1 cellular context compared by ENCODE assay signal in the genomic region with DNA sequence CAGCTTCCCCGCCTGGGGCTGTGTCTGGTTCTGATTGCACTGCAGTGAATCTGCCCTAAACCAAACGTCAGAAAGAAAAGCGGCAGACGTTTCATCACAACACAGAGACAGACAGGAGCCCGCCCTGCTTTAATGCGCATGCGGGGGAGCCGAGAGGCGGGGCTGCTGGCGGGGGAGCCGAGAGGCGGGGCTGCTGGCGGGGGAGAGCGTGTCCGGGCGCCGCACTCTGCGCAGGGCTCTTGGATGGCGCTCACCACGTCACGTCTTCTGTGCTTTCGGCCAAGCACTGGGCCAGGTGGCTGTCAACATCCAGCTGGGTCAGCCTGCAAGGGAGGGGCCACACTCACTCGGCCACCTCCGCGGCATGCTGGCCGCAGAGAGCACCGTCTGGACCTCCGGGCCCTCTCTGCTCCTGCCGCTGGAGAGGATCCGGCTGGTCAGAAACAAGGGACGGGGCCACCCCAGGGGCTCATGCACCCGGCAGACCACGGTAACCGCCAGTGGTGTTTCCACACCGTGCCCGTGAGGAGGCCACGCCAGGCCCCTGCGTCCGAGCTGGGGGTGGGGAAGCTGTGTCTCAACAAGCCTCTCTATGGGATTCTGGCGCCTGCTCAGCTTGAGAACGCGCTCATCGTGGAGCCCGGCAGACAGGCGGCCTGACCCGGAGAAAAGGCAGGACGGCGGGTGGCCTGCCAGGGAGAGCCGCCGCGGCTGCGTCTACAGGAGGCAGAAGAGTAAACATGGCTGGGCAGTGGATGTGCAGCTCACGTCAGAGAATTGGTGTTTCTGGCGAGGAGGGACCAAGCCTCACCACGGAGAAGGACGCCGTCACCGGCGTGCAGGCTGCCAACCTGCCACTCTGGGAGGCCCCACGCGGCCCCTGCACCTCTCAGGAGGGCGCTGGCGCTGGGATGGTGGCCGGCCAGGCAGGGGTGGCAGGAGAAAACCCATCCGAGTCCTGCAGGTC.
TF ChIP-seq lines count a peak whose summit lies in the region.

No MANE protein-coding gene starts in this region.

TF ChIP-seq in K562, 482 proteins besides CTCF, POLR2A, EP300 and RAD21 (continued from another document and continues in another):
- TF ChIP-seq, protein P1, sequence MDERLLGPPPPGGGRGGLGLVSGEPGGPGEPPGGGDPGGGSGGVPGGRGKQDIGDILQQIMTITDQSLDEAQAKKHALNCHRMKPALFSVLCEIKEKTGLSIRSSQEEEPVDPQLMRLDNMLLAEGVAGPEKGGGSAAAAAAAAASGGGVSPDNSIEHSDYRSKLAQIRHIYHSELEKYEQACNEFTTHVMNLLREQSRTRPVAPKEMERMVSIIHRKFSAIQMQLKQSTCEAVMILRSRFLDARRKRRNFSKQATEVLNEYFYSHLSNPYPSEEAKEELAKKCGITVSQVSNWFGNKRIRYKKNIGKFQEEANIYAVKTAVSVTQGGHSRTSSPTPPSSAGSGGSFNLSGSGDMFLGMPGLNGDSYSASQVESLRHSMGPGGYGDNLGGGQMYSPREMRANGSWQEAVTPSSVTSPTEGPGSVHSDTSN (CRISPR knock-in tag; IDR thresholded peaks at IDR 0.05; ENCODE audit: low read depth), result no peak
- TF ChIP-seq, protein P1 (tag; conservative IDR thresholded peaks at IDR 0.05; ENCODE audit: low read depth), result peak; percentile 74
- TF ChIP-seq ZKSCAN8 (CRISPR knock-in tag; IDR thresholded peaks at IDR 0.05) (no peak), BACH1 (tag; IDR thresholded peaks at IDR 0.05) (no peak), KAT7 (CRISPR knock-in tag; IDR thresholded peaks at IDR 0.05; ENCODE audit: borderline replicate concordance) (no peak; the same call in 1 of the 2 replicates), CEBPG (CRISPR knock-in tag; IDR thresholded peaks at IDR 0.05) (peak; percentile 62), CEBPG (tag; conservative IDR thresholded peaks at IDR 0.05 in 1 of 2, IDR thresholded peaks at IDR 0.05 in 1 of 2) (peak in 1 of 2 experiments; percentile 84; a peak in 3 of 4 replicates), RCOR1 (IDR thresholded peaks at IDR 0.05; ENCODE audit: borderline replicate concordance in 1 of 2, low read depth in 2 of 2, low read length in 2 of 2) (peak; percentile 11 to 46; a peak in 3 of 4 replicates), SMAD3 (CRISPR knock-in tag; conservative IDR thresholded peaks at IDR 0.05) (no peak), L3MBTL2 (IDR thresholded peaks at IDR 0.05) (peak; percentile 87), CTBP1 (IDR thresholded peaks at IDR 0.05; ENCODE audit: borderline replicate concordance) (peak; percentile 86), MYC (IDR thresholded peaks at IDR 0.05; ENCODE audit: low read depth, low read length) (peak; percentile 79; the same call in 1 of the 2 replicates), MYC (CRISPR knock-in tag; IDR thresholded peaks at IDR 0.05; ENCODE audit: borderline replicate concordance, low read depth) (0 out of 2 replicates have a peak, but pooled peaks have one; percentile 31), ZNF347 (CRISPR knock-in tag; IDR thresholded peaks at IDR 0.05; ENCODE audit: low read depth) (no peak), POLR2AphosphoS2 (IDR thresholded peaks at IDR 0.05; ENCODE audit: low read length) (peak; percentile 89), SUPT5H (IDR thresholded peaks at IDR 0.05) (peak; percentile 58), NCOR1 (IDR thresholded peaks at IDR 0.05) (0 out of 2 replicates have a peak, but pooled peaks have one; percentile 17), TARDBP (IDR thresholded peaks at IDR 0.05) (peak; percentile 25; the same call in 1 of the 2 replicates), HMGN3 (IDR thresholded peaks at IDR 0.05; ENCODE audit: borderline replicate concordance, extremely low read depth, insufficient read length, low read depth, low read length) (peak; percentile 70), CBX3 (IDR thresholded peaks at IDR 0.05; ENCODE audit: borderline replicate concordance in 1 of 2, low read length in 2 of 2) (peak in 1 of 2 experiments; percentile 45; a peak in 1 of 3 replicates), HNRNPL (IDR thresholded peaks at IDR 0.05; ENCODE audit: low read depth, low read length) (0 out of 2 replicates have a peak, but pooled peaks have one; percentile 35), MED1 (CRISPR knock-in tag; IDR thresholded peaks at IDR 0.05; ENCODE audit: borderline replicate concordance) (no peak), RBM25 (IDR thresholded peaks at IDR 0.05; ENCODE audit: low read depth, low read length, severe bottlenecking) (no peak), NFYB (IDR thresholded peaks at IDR 0.05; ENCODE audit: extremely low read depth, insufficient read length) (peak; percentile 20), CBX1 (IDR thresholded peaks at IDR 0.05; ENCODE audit: low read depth) (0 out of 2 replicates have a peak, but pooled peaks have one; percentile 12), DPF2 (IDR thresholded peaks at IDR 0.05) (0 out of 2 replicates have a peak, but pooled peaks have one; percentile 55)
- TF ChIP-seq, protein P2, sequence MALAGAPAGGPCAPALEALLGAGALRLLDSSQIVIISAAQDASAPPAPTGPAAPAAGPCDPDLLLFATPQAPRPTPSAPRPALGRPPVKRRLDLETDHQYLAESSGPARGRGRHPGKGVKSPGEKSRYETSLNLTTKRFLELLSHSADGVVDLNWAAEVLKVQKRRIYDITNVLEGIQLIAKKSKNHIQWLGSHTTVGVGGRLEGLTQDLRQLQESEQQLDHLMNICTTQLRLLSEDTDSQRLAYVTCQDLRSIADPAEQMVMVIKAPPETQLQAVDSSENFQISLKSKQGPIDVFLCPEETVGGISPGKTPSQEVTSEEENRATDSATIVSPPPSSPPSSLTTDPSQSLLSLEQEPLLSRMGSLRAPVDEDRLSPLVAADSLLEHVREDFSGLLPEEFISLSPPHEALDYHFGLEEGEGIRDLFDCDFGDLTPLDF (CRISPR knock-in tag; IDR thresholded peaks at IDR 0.05), result peak; percentile 78
- TF ChIP-seq, protein P3, sequence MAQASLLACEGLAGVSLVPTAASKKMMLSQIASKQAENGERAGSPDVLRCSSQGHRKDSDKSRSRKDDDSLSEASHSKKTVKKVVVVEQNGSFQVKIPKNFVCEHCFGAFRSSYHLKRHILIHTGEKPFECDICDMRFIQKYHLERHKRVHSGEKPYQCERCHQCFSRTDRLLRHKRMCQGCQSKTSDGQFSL (CRISPR knock-in tag; IDR thresholded peaks at IDR 0.05), result 0 out of 2 replicates have a peak, but pooled peaks have one; percentile 4
- TF ChIP-seq, protein P3 (tag; IDR thresholded peaks at IDR 0.05), result no peak
- TF ChIP-seq, protein P4, sequence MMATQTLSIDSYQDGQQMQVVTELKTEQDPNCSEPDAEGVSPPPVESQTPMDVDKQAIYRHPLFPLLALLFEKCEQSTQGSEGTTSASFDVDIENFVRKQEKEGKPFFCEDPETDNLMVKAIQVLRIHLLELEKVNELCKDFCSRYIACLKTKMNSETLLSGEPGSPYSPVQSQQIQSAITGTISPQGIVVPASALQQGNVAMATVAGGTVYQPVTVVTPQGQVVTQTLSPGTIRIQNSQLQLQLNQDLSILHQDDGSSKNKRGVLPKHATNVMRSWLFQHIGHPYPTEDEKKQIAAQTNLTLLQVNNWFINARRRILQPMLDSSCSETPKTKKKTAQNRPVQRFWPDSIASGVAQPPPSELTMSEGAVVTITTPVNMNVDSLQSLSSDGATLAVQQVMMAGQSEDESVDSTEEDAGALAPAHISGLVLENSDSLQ (IDR thresholded peaks at IDR 0.05), result peak; percentile 96
- TF ChIP-seq, protein P5, sequence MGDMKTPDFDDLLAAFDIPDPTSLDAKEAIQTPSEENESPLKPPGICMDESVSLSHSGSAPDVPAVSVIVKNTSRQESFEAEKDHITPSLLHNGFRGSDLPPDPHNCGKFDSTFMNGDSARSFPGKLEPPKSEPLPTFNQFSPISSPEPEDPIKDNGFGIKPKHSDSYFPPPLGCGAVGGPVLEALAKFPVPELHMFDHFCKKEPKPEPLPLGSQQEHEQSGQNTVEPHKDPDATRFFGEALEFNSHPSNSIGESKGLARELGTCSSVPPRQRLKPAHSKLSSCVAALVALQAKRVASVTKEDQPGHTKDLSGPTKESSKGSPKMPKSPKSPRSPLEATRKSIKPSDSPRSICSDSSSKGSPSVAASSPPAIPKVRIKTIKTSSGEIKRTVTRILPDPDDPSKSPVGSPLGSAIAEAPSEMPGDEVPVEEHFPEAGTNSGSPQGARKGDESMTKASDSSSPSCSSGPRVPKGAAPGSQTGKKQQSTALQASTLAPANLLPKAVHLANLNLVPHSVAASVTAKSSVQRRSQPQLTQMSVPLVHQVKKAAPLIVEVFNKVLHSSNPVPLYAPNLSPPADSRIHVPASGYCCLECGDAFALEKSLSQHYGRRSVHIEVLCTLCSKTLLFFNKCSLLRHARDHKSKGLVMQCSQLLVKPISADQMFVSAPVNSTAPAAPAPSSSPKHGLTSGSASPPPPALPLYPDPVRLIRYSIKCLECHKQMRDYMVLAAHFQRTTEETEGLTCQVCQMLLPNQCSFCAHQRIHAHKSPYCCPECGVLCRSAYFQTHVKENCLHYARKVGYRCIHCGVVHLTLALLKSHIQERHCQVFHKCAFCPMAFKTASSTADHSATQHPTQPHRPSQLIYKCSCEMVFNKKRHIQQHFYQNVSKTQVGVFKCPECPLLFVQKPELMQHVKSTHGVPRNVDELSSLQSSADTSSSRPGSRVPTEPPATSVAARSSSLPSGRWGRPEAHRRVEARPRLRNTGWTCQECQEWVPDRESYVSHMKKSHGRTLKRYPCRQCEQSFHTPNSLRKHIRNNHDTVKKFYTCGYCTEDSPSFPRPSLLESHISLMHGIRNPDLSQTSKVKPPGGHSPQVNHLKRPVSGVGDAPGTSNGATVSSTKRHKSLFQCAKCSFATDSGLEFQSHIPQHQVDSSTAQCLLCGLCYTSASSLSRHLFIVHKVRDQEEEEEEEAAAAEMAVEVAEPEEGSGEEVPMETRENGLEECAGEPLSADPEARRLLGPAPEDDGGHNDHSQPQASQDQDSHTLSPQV (IDR thresholded peaks at IDR 0.05), result peak; percentile 73; the same call in 1 of the 2 replicates
- TF ChIP-seq, protein P6, sequence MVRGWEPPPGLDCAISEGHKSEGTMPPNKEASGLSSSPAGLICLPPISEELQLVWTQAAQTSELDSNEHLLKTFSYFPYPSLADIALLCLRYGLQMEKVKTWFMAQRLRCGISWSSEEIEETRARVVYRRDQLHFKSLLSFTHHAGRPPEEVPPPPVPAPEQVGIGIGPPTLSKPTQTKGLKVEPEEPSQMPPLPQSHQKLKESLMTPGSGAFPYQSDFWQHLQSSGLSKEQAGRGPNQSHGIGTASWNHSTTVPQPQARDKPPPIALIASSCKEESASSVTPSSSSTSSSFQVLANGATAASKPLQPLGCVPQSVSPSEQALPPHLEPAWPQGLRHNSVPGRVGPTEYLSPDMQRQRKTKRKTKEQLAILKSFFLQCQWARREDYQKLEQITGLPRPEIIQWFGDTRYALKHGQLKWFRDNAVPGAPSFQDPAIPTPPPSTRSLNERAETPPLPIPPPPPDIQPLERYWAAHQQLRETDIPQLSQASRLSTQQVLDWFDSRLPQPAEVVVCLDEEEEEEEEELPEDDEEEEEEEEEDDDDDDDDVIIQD (CRISPR knock-in tag; IDR thresholded peaks at IDR 0.05), result no peak
- TF ChIP-seq, protein P7, sequence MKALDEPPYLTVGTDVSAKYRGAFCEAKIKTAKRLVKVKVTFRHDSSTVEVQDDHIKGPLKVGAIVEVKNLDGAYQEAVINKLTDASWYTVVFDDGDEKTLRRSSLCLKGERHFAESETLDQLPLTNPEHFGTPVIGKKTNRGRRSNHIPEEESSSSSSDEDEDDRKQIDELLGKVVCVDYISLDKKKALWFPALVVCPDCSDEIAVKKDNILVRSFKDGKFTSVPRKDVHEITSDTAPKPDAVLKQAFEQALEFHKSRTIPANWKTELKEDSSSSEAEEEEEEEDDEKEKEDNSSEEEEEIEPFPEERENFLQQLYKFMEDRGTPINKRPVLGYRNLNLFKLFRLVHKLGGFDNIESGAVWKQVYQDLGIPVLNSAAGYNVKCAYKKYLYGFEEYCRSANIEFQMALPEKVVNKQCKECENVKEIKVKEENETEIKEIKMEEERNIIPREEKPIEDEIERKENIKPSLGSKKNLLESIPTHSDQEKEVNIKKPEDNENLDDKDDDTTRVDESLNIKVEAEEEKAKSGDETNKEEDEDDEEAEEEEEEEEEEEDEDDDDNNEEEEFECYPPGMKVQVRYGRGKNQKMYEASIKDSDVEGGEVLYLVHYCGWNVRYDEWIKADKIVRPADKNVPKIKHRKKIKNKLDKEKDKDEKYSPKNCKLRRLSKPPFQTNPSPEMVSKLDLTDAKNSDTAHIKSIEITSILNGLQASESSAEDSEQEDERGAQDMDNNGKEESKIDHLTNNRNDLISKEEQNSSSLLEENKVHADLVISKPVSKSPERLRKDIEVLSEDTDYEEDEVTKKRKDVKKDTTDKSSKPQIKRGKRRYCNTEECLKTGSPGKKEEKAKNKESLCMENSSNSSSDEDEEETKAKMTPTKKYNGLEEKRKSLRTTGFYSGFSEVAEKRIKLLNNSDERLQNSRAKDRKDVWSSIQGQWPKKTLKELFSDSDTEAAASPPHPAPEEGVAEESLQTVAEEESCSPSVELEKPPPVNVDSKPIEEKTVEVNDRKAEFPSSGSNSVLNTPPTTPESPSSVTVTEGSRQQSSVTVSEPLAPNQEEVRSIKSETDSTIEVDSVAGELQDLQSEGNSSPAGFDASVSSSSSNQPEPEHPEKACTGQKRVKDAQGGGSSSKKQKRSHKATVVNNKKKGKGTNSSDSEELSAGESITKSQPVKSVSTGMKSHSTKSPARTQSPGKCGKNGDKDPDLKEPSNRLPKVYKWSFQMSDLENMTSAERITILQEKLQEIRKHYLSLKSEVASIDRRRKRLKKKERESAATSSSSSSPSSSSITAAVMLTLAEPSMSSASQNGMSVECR (CRISPR knock-in tag; IDR thresholded peaks at IDR 0.05), result peak; percentile 99
- TF ChIP-seq, protein P8, sequence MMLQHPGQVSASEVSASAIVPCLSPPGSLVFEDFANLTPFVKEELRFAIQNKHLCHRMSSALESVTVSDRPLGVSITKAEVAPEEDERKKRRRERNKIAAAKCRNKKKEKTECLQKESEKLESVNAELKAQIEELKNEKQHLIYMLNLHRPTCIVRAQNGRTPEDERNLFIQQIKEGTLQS (IDR thresholded peaks at IDR 0.05), result peak; percentile 74
- TF ChIP-seq, protein P8 (CRISPR knock-in tag; conservative IDR thresholded peaks at IDR 0.05), result no peak
- TF ChIP-seq, protein P9, sequence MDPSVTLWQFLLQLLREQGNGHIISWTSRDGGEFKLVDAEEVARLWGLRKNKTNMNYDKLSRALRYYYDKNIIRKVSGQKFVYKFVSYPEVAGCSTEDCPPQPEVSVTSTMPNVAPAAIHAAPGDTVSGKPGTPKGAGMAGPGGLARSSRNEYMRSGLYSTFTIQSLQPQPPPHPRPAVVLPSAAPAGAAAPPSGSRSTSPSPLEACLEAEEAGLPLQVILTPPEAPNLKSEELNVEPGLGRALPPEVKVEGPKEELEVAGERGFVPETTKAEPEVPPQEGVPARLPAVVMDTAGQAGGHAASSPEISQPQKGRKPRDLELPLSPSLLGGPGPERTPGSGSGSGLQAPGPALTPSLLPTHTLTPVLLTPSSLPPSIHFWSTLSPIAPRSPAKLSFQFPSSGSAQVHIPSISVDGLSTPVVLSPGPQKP (CRISPR knock-in tag; IDR thresholded peaks at IDR 0.05), result no peak
